In the genomic region with DNA sequence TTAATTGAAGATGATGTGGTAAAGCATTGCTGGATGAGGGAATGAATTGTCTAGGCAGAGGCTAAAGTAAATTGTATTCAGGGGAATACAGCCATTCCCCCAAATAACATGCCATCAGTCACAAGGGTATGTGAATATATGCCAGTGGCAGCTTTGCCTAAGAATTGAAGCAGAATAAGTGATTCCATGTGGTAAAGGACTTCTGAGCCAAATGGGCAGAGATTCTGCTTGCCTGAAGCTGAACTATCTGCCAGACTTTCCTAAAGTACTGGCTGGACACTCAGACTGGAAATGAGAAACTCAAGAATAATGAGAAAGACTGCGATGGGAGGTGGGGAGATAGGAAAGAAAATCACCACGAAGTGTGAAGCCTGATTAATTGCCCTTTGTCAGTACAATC, we compare ENCODE assay signal across 1 cellular context.
TF ChIP-seq lines count a peak whose summit lies in the region.

No MANE protein-coding gene starts in this region.

TF ChIP-seq in HepG2, 621 proteins besides CTCF, POLR2A, EP300 and RAD21:
- TF ChIP-seq MTA1 (CRISPR knock-in tag; IDR thresholded peaks at IDR 0.05; ENCODE audit: borderline replicate concordance): no peak
- TF ChIP-seq, protein P1, sequence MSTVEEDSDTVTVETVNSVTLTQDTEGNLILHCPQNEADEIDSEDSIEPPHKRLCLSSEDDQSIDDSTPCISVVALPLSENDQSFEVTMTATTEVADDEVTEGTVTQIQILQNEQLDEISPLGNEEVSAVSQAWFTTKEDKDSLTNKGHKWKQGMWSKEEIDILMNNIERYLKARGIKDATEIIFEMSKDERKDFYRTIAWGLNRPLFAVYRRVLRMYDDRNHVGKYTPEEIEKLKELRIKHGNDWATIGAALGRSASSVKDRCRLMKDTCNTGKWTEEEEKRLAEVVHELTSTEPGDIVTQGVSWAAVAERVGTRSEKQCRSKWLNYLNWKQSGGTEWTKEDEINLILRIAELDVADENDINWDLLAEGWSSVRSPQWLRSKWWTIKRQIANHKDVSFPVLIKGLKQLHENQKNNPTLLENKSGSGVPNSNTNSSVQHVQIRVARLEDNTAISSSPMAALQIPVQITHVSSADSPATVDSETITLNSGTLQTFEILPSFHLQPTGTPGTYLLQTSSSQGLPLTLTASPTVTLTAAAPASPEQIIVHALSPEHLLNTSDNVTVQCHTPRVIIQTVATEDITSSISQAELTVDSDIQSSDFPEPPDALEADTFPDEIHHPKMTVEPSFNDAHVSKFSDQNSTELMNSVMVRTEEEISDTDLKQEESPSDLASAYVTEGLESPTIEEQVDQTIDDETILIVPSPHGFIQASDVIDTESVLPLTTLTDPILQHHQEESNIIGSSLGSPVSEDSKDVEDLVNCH (CRISPR knock-in tag; IDR thresholded peaks at IDR 0.05): no peak
- TF ChIP-seq ZNF3 (CRISPR knock-in tag; IDR thresholded peaks at IDR 0.05): no peak
- TF ChIP-seq GABPB1 (CRISPR knock-in tag; IDR thresholded peaks at IDR 0.05): no peak
- TF ChIP-seq SYNCRIP (IDR thresholded peaks at IDR 0.05; ENCODE audit: insufficient read depth, low read depth, low read length): no peak
- TF ChIP-seq NCOA2 (CRISPR knock-in tag; IDR thresholded peaks at IDR 0.05): no peak
- TF ChIP-seq ZNF333 (CRISPR knock-in tag; IDR thresholded peaks at IDR 0.05; ENCODE audit: borderline replicate concordance): no peak
- TF ChIP-seq ZNF224 (CRISPR knock-in tag; IDR thresholded peaks at IDR 0.05): no peak
- TF ChIP-seq BRD4 (CRISPR knock-in tag; IDR thresholded peaks at IDR 0.05): no peak
- TF ChIP-seq, protein P2, sequence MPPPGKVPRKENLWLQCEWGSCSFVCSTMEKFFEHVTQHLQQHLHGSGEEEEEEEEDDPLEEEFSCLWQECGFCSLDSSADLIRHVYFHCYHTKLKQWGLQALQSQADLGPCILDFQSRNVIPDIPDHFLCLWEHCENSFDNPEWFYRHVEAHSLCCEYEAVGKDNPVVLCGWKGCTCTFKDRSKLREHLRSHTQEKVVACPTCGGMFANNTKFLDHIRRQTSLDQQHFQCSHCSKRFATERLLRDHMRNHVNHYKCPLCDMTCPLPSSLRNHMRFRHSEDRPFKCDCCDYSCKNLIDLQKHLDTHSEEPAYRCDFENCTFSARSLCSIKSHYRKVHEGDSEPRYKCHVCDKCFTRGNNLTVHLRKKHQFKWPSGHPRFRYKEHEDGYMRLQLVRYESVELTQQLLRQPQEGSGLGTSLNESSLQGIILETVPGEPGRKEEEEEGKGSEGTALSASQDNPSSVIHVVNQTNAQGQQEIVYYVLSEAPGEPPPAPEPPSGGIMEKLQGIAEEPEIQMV (CRISPR knock-in tag; IDR thresholded peaks at IDR 0.05; ENCODE audit: low read depth): no peak
- TF ChIP-seq JUN (CRISPR knock-in tag; IDR thresholded peaks at IDR 0.05): no peak
- TF ChIP-seq FOXK1 (CRISPR knock-in tag; IDR thresholded peaks at IDR 0.05; ENCODE audit: borderline replicate concordance, low read depth): no peak
- TF ChIP-seq, protein P3, sequence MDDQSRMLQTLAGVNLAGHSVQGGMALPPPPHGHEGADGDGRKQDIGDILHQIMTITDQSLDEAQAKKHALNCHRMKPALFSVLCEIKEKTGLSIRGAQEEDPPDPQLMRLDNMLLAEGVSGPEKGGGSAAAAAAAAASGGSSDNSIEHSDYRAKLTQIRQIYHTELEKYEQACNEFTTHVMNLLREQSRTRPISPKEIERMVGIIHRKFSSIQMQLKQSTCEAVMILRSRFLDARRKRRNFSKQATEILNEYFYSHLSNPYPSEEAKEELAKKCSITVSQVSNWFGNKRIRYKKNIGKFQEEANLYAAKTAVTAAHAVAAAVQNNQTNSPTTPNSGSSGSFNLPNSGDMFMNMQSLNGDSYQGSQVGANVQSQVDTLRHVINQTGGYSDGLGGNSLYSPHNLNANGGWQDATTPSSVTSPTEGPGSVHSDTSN (CRISPR knock-in tag; IDR thresholded peaks at IDR 0.05; ENCODE audit: borderline replicate concordance): no peak
- no peak for TF ChIP-seq SMAD1 (CRISPR knock-in tag; IDR thresholded peaks at IDR 0.05; ENCODE audit: borderline replicate concordance, low read depth)
